Comparison of ENCODE assay signal across 8 cellular contexts in genomic region chr2:233566141-233566956, GRCh38. TPM values are rescaled to one million over a fixed set of nuclear protein-coding genes. Genes with fewer than 3 reads are reported as not detected.
DNase-seq lines count a peak whose midpoint lies in the region; ATAC-seq and TF ChIP-seq lines count a peak whose summit lies in the region.

A gene with protein sequence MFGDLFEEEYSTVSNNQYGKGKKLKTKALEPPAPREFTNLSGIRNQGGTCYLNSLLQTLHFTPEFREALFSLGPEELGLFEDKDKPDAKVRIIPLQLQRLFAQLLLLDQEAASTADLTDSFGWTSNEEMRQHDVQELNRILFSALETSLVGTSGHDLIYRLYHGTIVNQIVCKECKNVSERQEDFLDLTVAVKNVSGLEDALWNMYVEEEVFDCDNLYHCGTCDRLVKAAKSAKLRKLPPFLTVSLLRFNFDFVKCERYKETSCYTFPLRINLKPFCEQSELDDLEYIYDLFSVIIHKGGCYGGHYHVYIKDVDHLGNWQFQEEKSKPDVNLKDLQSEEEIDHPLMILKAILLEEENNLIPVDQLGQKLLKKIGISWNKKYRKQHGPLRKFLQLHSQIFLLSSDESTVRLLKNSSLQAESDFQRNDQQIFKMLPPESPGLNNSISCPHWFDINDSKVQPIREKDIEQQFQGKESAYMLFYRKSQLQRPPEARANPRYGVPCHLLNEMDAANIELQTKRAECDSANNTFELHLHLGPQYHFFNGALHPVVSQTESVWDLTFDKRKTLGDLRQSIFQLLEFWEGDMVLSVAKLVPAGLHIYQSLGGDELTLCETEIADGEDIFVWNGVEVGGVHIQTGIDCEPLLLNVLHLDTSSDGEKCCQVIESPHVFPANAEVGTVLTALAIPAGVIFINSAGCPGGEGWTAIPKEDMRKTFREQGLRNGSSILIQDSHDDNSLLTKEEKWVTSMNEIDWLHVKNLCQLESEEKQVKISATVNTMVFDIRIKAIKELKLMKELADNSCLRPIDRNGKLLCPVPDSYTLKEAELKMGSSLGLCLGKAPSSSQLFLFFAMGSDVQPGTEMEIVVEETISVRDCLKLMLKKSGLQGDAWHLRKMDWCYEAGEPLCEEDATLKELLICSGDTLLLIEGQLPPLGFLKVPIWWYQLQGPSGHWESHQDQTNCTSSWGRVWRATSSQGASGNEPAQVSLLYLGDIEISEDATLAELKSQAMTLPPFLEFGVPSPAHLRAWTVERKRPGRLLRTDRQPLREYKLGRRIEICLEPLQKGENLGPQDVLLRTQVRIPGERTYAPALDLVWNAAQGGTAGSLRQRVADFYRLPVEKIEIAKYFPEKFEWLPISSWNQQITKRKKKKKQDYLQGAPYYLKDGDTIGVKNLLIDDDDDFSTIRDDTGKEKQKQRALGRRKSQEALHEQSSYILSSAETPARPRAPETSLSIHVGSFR (minus strand): TSS chr2:233566782. CDS start chr2:233565554, 1,228 bp downstream.

- peaks cover 0 to 7% of the 10 kb centered on the region in 2 donors for H3K4me1 Mint-ChIP-seq in effector memory CD8-positive, alpha-beta T cell (ENCODE audit: low read depth in 2 of 2)

- H3K9me3 Mint-ChIP-seq in effector memory CD8-positive, alpha-beta T cell = no peaks in the 10 kb centered on the region

- ATAC-seq in HG03469 (IDR thresholded peaks at IDR 0.05; ENCODE audit: unreplicated experiment) (peak; percentile 71), lung (ENCODE audit: insufficient read depth, low FRiP score) (peak; percentile 96)
- ATAC-seq in effector memory CD8-positive, alpha-beta T cell (replicated peaks) = peak; percentile 82

- H3K4me3 Mint-ChIP-seq in effector memory CD8-positive, alpha-beta T cell = peak within 1 kb of the TSS; percentile 95 to 96

- TF ChIP-seq CTCF in AG09309 (IDR thresholded peaks at IDR 0.05; ENCODE audit: control insufficient read depth, insufficient read depth, low read depth, low read length, missing control alignments) (no peak), lung (IDR thresholded peaks at IDR 0.05; ENCODE audit: control extremely low read depth, extremely low read depth) (no peak)

- no peaks in the 10 kb centered on the region for H3K9me3 ChIP-seq in lung (ENCODE audit: control insufficient read depth in 2 of 2, insufficient read depth in 1 of 2, low read length in 1 of 2)

- H3K27me3 ChIP-seq in lung (ENCODE audit: control insufficient read depth, insufficient read depth) = no peaks in the 10 kb centered on the region

- peak within 1 kb of the TSS; percentile 97 for H3K4me3 ChIP-seq in AG09309 (ENCODE audit: control insufficient read depth, low read depth, low read length)
- H3K4me3 ChIP-seq in lung = peak within 1 kb of the TSS; percentile 96

- peaks cover 0 to 4% of the 10 kb centered on the region in 2 donors for H3K36me3 ChIP-seq in lung (ENCODE audit: control insufficient read depth in 2 of 2, insufficient read depth in 2 of 2, low read length in 2 of 2)

- peak; percentile 74 for DNase-seq in AG09309 (ENCODE audit: low read depth)
- DNase-seq in NCI-H774 (lab: John Stamatoyannopoulos, UW) = peak; percentile 92
- peak; percentile 85 for DNase-seq in activated CD8-positive, alpha-beta memory T cell treated with anti-CD3 and anti-CD28 coated beads for 24 hours
- DNase-seq in effector memory CD8-positive, alpha-beta T cell = peak; percentile 21 to 36 (median 24)
- DNase-seq in lung (ENCODE audit: low spot score) = peak; percentile 89
- DNase-seq in stimulated activated CD4-positive, alpha-beta T cell treated with anti-CD3 and anti-CD28 coated beads, TNF-alpha, amount 100 ng/mL, for 1 hour (ENCODE audit: low read depth in 3 of 3, low spot score in 1 of 3) = peak; percentile 3 to 38 (median 13)

- peaks cover 0 to 11% of the 10 kb centered on the region in 2 donors for H3K27me3 Mint-ChIP-seq in effector memory CD8-positive, alpha-beta T cell

- TF ChIP-seq POLR2A in GM19193 (IDR thresholded peaks at IDR 0.05; ENCODE audit: extremely low read depth, insufficient read depth, insufficient read length) = peak; percentile 86

- peak within 1 kb of the TSS; percentile 88 to 99 for H3K27ac ChIP-seq in lung (ENCODE audit: low read depth in 1 of 2, low read length in 1 of 2)

- H3K4me1 ChIP-seq in lung (ENCODE audit: control insufficient read depth in 2 of 2, insufficient read depth in 2 of 2, low read length in 2 of 2) = peaks cover 2 to 11% of the 10 kb centered on the region in 2 donors

- H3K27ac Mint-ChIP-seq in effector memory CD8-positive, alpha-beta T cell = peak within 1 kb of the TSS; percentile 96 to 97

- H3K36me3 Mint-ChIP-seq in effector memory CD8-positive, alpha-beta T cell (ENCODE audit: insufficient read depth) = peaks cover 6% of the 10 kb centered on the region

- WGBS in lung, 2 donors = 1% methylated on average over 51 of the region's 51 CpGs

RNA-seq across cellular contexts. Expression of the gene that starts here (rescaled TPM):
- 10 to 100 TPM; 47.0 to 80.4 TPM for total RNA-seq in lung
- polyA plus RNA-seq in lung = 10 to 100 TPM; 16.7 to 24.3 TPM

Comparison
In these comparisons a context has a peak if more than half of its experiments do, and no peak if none do; other contexts are left out.
1. Peak in every context shown above with its lines: DNase-seq, ATAC-seq, H3K4me3 ChIP-seq and H3K27ac ChIP-seq.
2. DNase-seq: peak in every context shown above with its lines; median percentile 92 in NCI-H774; 89 in lung; 85 in activated CD8-positive, alpha-beta memory T cell treated with anti-CD3 and anti-CD28 coated beads for 24 hours; 74 in AG09309; 24 in effector memory CD8-positive, alpha-beta T cell; 13 in stimulated activated CD4-positive, alpha-beta T cell treated with anti-CD3 and anti-CD28 coated beads, TNF-alpha, amount 100 ng/mL, for 1 hour.